In genomic region chr17:10737168-10737622, GRCh38 we compare ENCODE assay signal across 9 cellular contexts. TPM values are rescaled to one million over a fixed set of nuclear protein-coding genes. Genes with fewer than 3 reads are reported as not detected.
DNase-seq lines count a peak whose midpoint lies in the region; ATAC-seq and TF ChIP-seq lines count a peak whose summit lies in the region.
"Had no signal": no experiment of that assay in that cellular context is flagged by ENCODE, and none has a peak within 500 bp of the region (broad histone marks: within the 10 kb centered on the region; RNA-seq: fewer than 3 reads in every experiment).

No MANE protein-coding gene starts in this region.

- no peak overlapping the region for H3K27ac Mint-ChIP-seq in stimulated activated memory B cell treated with anti-CD40 and anti-IgM and Interleukin-4, amounts not matched to agents 10 μg/mL and 1 μg/mL and 100 μg/mL, for 72 hours
- H3K27ac Mint-ChIP-seq: stimulated activated naive CD8-positive, alpha-beta T cell treated with anti-CD3 and anti-CD28 coated beads, Interleukin-15, Interleukin-2, amounts not matched to agents 100 ng/mL and 50 ng/mL, for 24 hours had no signal

- H3K27ac ChIP-seq in DND-41 (ENCODE audit: low read length) (no peak overlapping the region), SK-N-SH (ENCODE audit: low read depth in 2 of 2, low read length in 1 of 2) (no peak overlapping the region), caudate nucleus (ENCODE audit: low read depth, low read length) (no peak overlapping the region), stomach (peak overlapping the region; percentile 72 to 84 (median 75))

- H3K4me3 ChIP-seq in DND-41 (ENCODE audit: low read depth in 1 of 2, low read length in 2 of 2) (no peak overlapping the region), SK-N-SH (ENCODE audit: low read depth in 2 of 2, low read length in 1 of 2) (no peak overlapping the region), stomach (no peak overlapping the region)

- 13% methylated on average over 6 of the region's 6 CpGs for WGBS in SK-N-SH (ENCODE audit: low lambda C conversion rate)
- 5 to 11% (median 9%) methylated on average over 6 of the region's 6 CpGs for WGBS in stomach, 5 donors

- H3K9ac ChIP-seq in DND-41 (ENCODE audit: low read depth, low read length) (no peak overlapping the region), SK-N-SH (no peak overlapping the region)

- H3K27me3 ChIP-seq in DND-41 (ENCODE audit: insufficient read depth, low read length, poor library complexity) (peaks cover 4% of the 10 kb centered on the region), SK-N-SH (ENCODE audit: insufficient read depth) (no peaks in the 10 kb centered on the region; the same call in 1 of the 2 replicates), stomach (no peaks in the 10 kb centered on the region)

- CTCF ChIA-PET in SK-N-SH (lab: Yijun Ruan, JAX): interaction anchor here (0.6 to 8.5 kb wide), 44 partner anchors 10 to 1249 kb away, joined by 3 to 165 read pairs (median 4); partner anchors contain the start of genes ADPRM, PIRT and SCO1

- ATAC-seq in DND-41 (ENCODE audit: insufficient read depth, low read depth): peak; percentile 42; the same call in 2 of the 3 replicates
- ATAC-seq in GM18861 (IDR thresholded peaks at IDR 0.05; ENCODE audit: unreplicated experiment): no peak
- ATAC-seq in stimulated activated memory B cell treated with anti-CD40 and anti-IgM and Interleukin-4, amounts not matched to agents 10 μg/mL and 1 μg/mL and 100 μg/mL, for 72 hours: no peak

- H3K4me3 Mint-ChIP-seq in stimulated activated memory B cell treated with anti-CD40 and anti-IgM and Interleukin-4, amounts not matched to agents 10 μg/mL and 1 μg/mL and 100 μg/mL, for 72 hours: no peak overlapping the region
- H3K4me3 Mint-ChIP-seq: stimulated activated naive CD8-positive, alpha-beta T cell treated with anti-CD3 and anti-CD28 coated beads, Interleukin-15, Interleukin-2, amounts not matched to agents 100 ng/mL and 50 ng/mL, for 24 hours had no signal

- peaks cover 19% of the 10 kb centered on the region for H3K27me3 Mint-ChIP-seq in stimulated activated memory B cell treated with anti-CD40 and anti-IgM and Interleukin-4, amounts not matched to agents 10 μg/mL and 1 μg/mL and 100 μg/mL, for 72 hours
- H3K27me3 Mint-ChIP-seq: stimulated activated naive CD8-positive, alpha-beta T cell treated with anti-CD3 and anti-CD28 coated beads, Interleukin-15, Interleukin-2, amounts not matched to agents 100 ng/mL and 50 ng/mL, for 24 hours had no signal

- DNase-seq in DND-41 (peak; percentile 39), HT1080 (ENCODE audit: low read depth) (peak; percentile 46), SK-N-SH (peak; percentile 82), caudate nucleus (lab: John Stamatoyannopoulos, UW) (peak in 44 of 61 donors; percentile 2 to 61 (median 24)), kidney tubule cell (ENCODE audit: low spot score) (peak; percentile 65), stomach (peak; percentile 95)

- H3K4me1 ChIP-seq in DND-41 (ENCODE audit: insufficient read depth, low read length): no peaks in the 10 kb centered on the region
- H3K4me1 ChIP-seq in SK-N-SH (ENCODE audit: control insufficient read depth in 1 of 2, insufficient read depth in 2 of 2, low read depth in 1 of 2, low read length in 1 of 2): peaks cover 0 to 16% of the 10 kb centered on the region in 2 experiments; a peak in 1 of 4 replicates
- peaks cover 13 to 49% (median 33%) of the 10 kb centered on the region in 4 donors for H3K4me1 ChIP-seq in stomach

- no peaks in the 10 kb centered on the region for H3K36me3 Mint-ChIP-seq in stimulated activated memory B cell treated with anti-CD40 and anti-IgM and Interleukin-4, amounts not matched to agents 10 μg/mL and 1 μg/mL and 100 μg/mL, for 72 hours

- no peak overlapping the region for H2AFZ ChIP-seq in DND-41 (ENCODE audit: low read depth, low read length)
- H2AFZ ChIP-seq in SK-N-SH (ENCODE audit: low read depth): no peak overlapping the region

- H3F3A ChIP-seq in SK-N-SH (replicated peaks; ENCODE audit: insufficient read depth): no peaks in the 10 kb centered on the region

- H3K9me2 ChIP-seq in SK-N-SH: no peaks in the 10 kb centered on the region

- TF ChIP-seq EP300 in SK-N-SH (IDR thresholded peaks at IDR 0.05; ENCODE audit: borderline replicate concordance in 1 of 2, low read depth in 1 of 2, low read length in 1 of 2): no peak
- no peak for TF ChIP-seq EP300 in stomach (IDR thresholded peaks at IDR 0.05)

- H3K79me2 ChIP-seq in DND-41 (ENCODE audit: insufficient read depth, low read length) (no peaks in the 10 kb centered on the region), SK-N-SH (ENCODE audit: insufficient read depth) (no peaks in the 10 kb centered on the region)

- H3K4me2 ChIP-seq in DND-41 (ENCODE audit: insufficient read depth, low read length) (no peak overlapping the region), SK-N-SH (no peak overlapping the region)

- peaks cover 6% of the 10 kb centered on the region for H3K4me1 Mint-ChIP-seq in stimulated activated memory B cell treated with anti-CD40 and anti-IgM and Interleukin-4, amounts not matched to agents 10 μg/mL and 1 μg/mL and 100 μg/mL, for 72 hours

- TF ChIP-seq CTCF in DND-41 (IDR thresholded peaks at IDR 0.05; ENCODE audit: borderline replicate concordance, extremely low read depth, low read length, poor library complexity, severe bottlenecking) (peak; percentile 73), SK-N-SH (IDR thresholded peaks at IDR 0.05) (peak; percentile 79), stomach (IDR thresholded peaks at IDR 0.05) (peak in 5 of 7 experiments; percentile 65 to 96 (median 86))

- intact Hi-C loops in stomach (cut with DNase I; ENCODE audit: low total_unique reads): loop anchor here (5.0 kb wide), 1 partner anchor 110 kb away; no protein-coding TSS in a partner anchor

- TF ChIP-seq RAD21 in SK-N-SH (IDR thresholded peaks at IDR 0.05; ENCODE audit: low read length): peak; percentile 96

- H4K20me1 ChIP-seq in DND-41 (ENCODE audit: insufficient read depth, low read length) (no peaks in the 10 kb centered on the region), SK-N-SH (ENCODE audit: insufficient read depth) (no peaks in the 10 kb centered on the region)

- POLR2A ChIA-PET in SK-N-SH (lab: Yijun Ruan, JAX): no interaction called here

- no peaks in the 10 kb centered on the region for H3K9me3 Mint-ChIP-seq in stimulated activated memory B cell treated with anti-CD40 and anti-IgM and Interleukin-4, amounts not matched to agents 10 μg/mL and 1 μg/mL and 100 μg/mL, for 72 hours
- H3K9me3 Mint-ChIP-seq: stimulated activated naive CD8-positive, alpha-beta T cell treated with anti-CD3 and anti-CD28 coated beads, Interleukin-15, Interleukin-2, amounts not matched to agents 100 ng/mL and 50 ng/mL, for 24 hours had no signal

- TF ChIP-seq POLR2A in stomach (IDR thresholded peaks at IDR 0.05): no peak

- no peaks in the 10 kb centered on the region for H3K36me3 ChIP-seq in DND-41 (ENCODE audit: insufficient read depth, low read length)
- no peaks in the 10 kb centered on the region for H3K36me3 ChIP-seq in SK-N-SH (replicated peaks in 1 of 2; ENCODE audit: control insufficient read depth in 1 of 2, insufficient read depth in 2 of 2, low read length in 1 of 2)
- no peaks in the 10 kb centered on the region for H3K36me3 ChIP-seq in stomach

- H3K9me3 ChIP-seq in DND-41 (ENCODE audit: insufficient read depth, low read length, severe bottlenecking) (no peaks in the 10 kb centered on the region), SK-N-SH (no peaks in the 10 kb centered on the region), stomach (no peaks in the 10 kb centered on the region)

TF ChIP-seq in SK-N-SH, 30 proteins besides CTCF, POLR2A, EP300 and RAD21 (continues in another document):
- TF ChIP-seq FOXM1 (IDR thresholded peaks at IDR 0.05; ENCODE audit: low read depth): no peak
- TF ChIP-seq YY1 (IDR thresholded peaks at IDR 0.05; ENCODE audit: low read depth): peak; percentile 38; the same call in 1 of the 2 replicates
- TF ChIP-seq TCF12 (IDR thresholded peaks at IDR 0.05): no peak
- TF ChIP-seq SMC3 (IDR thresholded peaks at IDR 0.05; ENCODE audit: low read depth, low read length): peak; percentile 89
- TF ChIP-seq USF1 (IDR thresholded peaks at IDR 0.05; ENCODE audit: borderline replicate concordance, low read depth): no peak
- no peak for TF ChIP-seq MXI1 (IDR thresholded peaks at IDR 0.05; ENCODE audit: low read depth, low read length)
- TF ChIP-seq ELF1 (IDR thresholded peaks at IDR 0.05): no peak

RNA-seq across cellular contexts. Expression of gene TMEM220, which starts 7.4 kb away (rescaled TPM):
- total RNA-seq in HT1080 (2014; rRNA removed; shearing (Covaris generic)): 0.24 TPM in 1 of 2 replicates, not detected in the other
- 0.36 and 0.51 TPM in 2 replicates for polyA plus RNA-seq in HT1080 (2015; cell fraction: cytosol; rRNA removed)
- 0.18 and 0.46 TPM in 2 replicates for polyA plus RNA-seq in HT1080 (2015; cell fraction: nucleus; rRNA removed)
- polyA plus RNA-seq in SK-N-SH (2012; rRNA removed) (2.7 and 3.1 TPM in 2 replicates), stomach (1 to 10 TPM; 6.0 to 8.3 (median 7.9) TPM)
- polyA plus RNA-seq in SK-N-SH (2012; cell fraction: cytosol; rRNA removed): 1.1 and 1.9 TPM in 2 replicates
- 0.88 and 3.4 TPM in 2 replicates for polyA plus RNA-seq in SK-N-SH (2012; cell fraction: nucleus; rRNA removed)
- 10 to 100 TPM in 1 of 5 donors, 1 to 10 TPM in 2, not detected in 2; 4.9 to 14.1 (median 9.4) TPM for total RNA-seq in stomach

RNA-seq across cellular contexts. Expression of gene ADPRM, which starts 39.8 kb away (rescaled TPM):
- 10.1 and 10.2 TPM in 2 replicates for total RNA-seq in HT1080 (2014; rRNA removed; shearing (Covaris generic))
- 9.9 and 11.7 TPM in 2 replicates for polyA plus RNA-seq in HT1080 (2015; cell fraction: cytosol; rRNA removed)
- 8.9 and 9.2 TPM in 2 replicates for polyA plus RNA-seq in HT1080 (2015; cell fraction: nucleus; rRNA removed)
- polyA plus RNA-seq in SK-N-SH (2012; rRNA removed) (7.6 and 10.8 TPM in 2 replicates), stomach (10 to 100 TPM; 11.0 to 24.4 (median 12.1) TPM)
- 11.5 and 15.3 TPM in 2 replicates for polyA plus RNA-seq in SK-N-SH (2012; cell fraction: cytosol; rRNA removed)
- 2.8 and 6.3 TPM in 2 replicates for polyA plus RNA-seq in SK-N-SH (2012; cell fraction: nucleus; rRNA removed)
- 10 to 100 TPM in 1 of 5 donors, 1 to 10 TPM in 2, under 1 TPM in 1, not detected in 1; 0.87 to 16.0 (median 3.9) TPM for total RNA-seq in stomach

RNA-seq across cellular contexts. Expression of gene SCO1, which starts 39.9 kb away (rescaled TPM):
- 78.5 and 118 TPM in 2 replicates for total RNA-seq in HT1080 (2014; rRNA removed; shearing (Covaris generic))
- 40.0 and 42.4 TPM in 2 replicates for polyA plus RNA-seq in HT1080 (2015; cell fraction: cytosol; rRNA removed)
- polyA plus RNA-seq in HT1080 (2015; cell fraction: nucleus; rRNA removed): 55.2 and 56.2 TPM in 2 replicates
- polyA plus RNA-seq in SK-N-SH (2012; rRNA removed) (28.6 and 32.7 TPM in 2 replicates), stomach (10 to 100 TPM in 2 of 3 donors, 1 to 10 TPM in 1; 8.0 to 12.9 (median 10.7) TPM)
- 32.0 and 37.7 TPM in 2 replicates for polyA plus RNA-seq in SK-N-SH (2012; cell fraction: cytosol; rRNA removed)
- polyA plus RNA-seq in SK-N-SH (2012; cell fraction: nucleus; rRNA removed): 30.1 and 30.7 TPM in 2 replicates
- 10 to 100 TPM in 4 of 5 donors, 1 to 10 TPM in 1; 9.4 to 61.1 (median 23.5) TPM for total RNA-seq in stomach

Comparison
In these comparisons a context has a peak if more than half of its experiments do, and no peak if none do; other contexts are left out.
1. DNase-seq: peak in every context shown above with its lines; median percentile 95 in stomach; 82 in SK-N-SH; 65 in kidney tubule cell; 46 in HT1080; 39 in DND-41; 24 in caudate nucleus.
2. H3K27ac ChIP-seq: peak in stomach (5 of 5); none in DND-41 (single experiment), SK-N-SH (0 of 2) and caudate nucleus (single experiment).
3. Peak in every context shown above with its lines, with median percentiles within 50 percentile points of each other: CTCF ChIP-seq.